23 cellular contexts compared by ENCODE assay signal in the genomic region with DNA sequence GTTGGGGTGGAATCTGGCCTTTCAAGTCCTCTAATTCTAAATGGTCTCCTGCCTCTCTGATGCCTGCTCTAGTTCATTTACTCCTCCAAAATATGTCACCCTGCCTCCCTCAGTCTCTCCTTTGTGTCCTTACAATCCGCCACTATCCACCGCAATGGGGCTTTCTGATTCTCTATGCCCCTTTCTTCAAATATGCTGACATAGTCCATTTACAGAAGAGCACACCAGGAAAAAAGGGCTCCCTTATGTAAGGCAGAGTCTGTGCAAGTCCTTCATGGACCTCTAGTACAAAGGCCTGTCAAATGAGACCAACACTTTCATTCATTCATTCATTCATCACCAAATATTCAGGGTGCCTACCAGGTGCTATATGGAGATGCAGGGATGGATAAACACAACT.
"Had no signal": no experiment of that assay in that cellular context is flagged by ENCODE, and none has a peak within 500 bp of the region (broad histone marks: within the 10 kb centered on the region; RNA-seq: fewer than 3 reads in every experiment).

No MANE protein-coding gene starts in this region.

- H3K27me3 ChIP-seq: ovary, testis, vagina had no signal

- ATAC-seq: mucosa of descending colon; naive thymus-derived CD4-positive, alpha-beta T cell; natural killer cell treated with Interleukin-12 subunit alpha and Interleukin-12 subunit beta and Interleukin-15 and Interleukin-18, amount 100 ng/mL, for 72 hours; sciatic nerve; stimulated activated naive B cell treated with anti-CD40 and anti-IgM and Interleukin-4, amounts not matched to agents 10 μg/mL and 1 μg/mL and 100 μg/mL, for 72 hours; stimulated activated naive CD8-positive, alpha-beta T cell treated with anti-CD3 and anti-CD28 coated beads, Interleukin-15, Interleukin-2, amounts not matched to agents 100 U/mL and 50 U/mL, for 24 hours had no signal

- H3K36me3 ChIP-seq: left ventricle myocardium inferior, ovary, right atrium auricular region, stomach, thyroid gland, transverse colon, upper lobe of left lung, vagina had no signal

- H3K4me3 ChIP-seq: left ventricle myocardium inferior, lung, mucosa of descending colon, ovary, right atrium auricular region, skin epidermis, stomach, testis, thyroid gland, transverse colon, upper lobe of left lung, vagina had no signal

- H3K9me3 ChIP-seq: left ventricle myocardium inferior, mucosa of descending colon, ovary, right atrium auricular region, stomach, testis, thyroid gland, transverse colon, upper lobe of left lung, vagina had no signal

- H3K27ac ChIP-seq: left ventricle myocardium inferior, ovary, right atrium auricular region, skin epidermis, stomach, testis, thyroid gland, transverse colon, upper lobe of left lung, vagina had no signal

- DNase-seq: islet precursor cell; left ventricle myocardium inferior; midbrain; mucosa of descending colon; naive thymus-derived CD4-positive, alpha-beta T cell; ovary; stimulated activated CD4-positive, alpha-beta T cell treated with anti-CD3 and anti-CD28 coated beads, Interleukin-12 subunit alpha, Interleukin-12 subunit beta, amount 100 ng/mL, for 4 hours; stimulated activated CD4-positive, alpha-beta T cell treated with anti-CD3 and anti-CD28 coated beads, Interleukin-15, amount 100 ng/mL, for 24 hours; stimulated activated CD4-positive, alpha-beta T cell treated with anti-CD3 and anti-CD28 coated beads, Interleukin-2, amount 100 ng/mL, for 24 hours; stimulated activated CD4-positive, alpha-beta T cell treated with anti-CD3 and anti-CD28 coated beads, Interleukin-4, amount 100 ng/mL, for 1 hour; stimulated activated naive B cell treated with anti-CD40 and anti-IgM and Interleukin-4, amounts not matched to agents 10 μg/mL and 1 μg/mL and 100 μg/mL, for 72 hours; stimulated activated naive CD8-positive, alpha-beta T cell treated with anti-CD3 and anti-CD28 coated beads, Interleukin-15, Interleukin-2, amounts not matched to agents 100 U/mL and 50 U/mL, for 24 hours; stomach; testis; thyroid gland; transverse colon; upper lobe of left lung had no signal
